ENCODE assay signal across 18 cellular contexts in the genomic region with DNA sequence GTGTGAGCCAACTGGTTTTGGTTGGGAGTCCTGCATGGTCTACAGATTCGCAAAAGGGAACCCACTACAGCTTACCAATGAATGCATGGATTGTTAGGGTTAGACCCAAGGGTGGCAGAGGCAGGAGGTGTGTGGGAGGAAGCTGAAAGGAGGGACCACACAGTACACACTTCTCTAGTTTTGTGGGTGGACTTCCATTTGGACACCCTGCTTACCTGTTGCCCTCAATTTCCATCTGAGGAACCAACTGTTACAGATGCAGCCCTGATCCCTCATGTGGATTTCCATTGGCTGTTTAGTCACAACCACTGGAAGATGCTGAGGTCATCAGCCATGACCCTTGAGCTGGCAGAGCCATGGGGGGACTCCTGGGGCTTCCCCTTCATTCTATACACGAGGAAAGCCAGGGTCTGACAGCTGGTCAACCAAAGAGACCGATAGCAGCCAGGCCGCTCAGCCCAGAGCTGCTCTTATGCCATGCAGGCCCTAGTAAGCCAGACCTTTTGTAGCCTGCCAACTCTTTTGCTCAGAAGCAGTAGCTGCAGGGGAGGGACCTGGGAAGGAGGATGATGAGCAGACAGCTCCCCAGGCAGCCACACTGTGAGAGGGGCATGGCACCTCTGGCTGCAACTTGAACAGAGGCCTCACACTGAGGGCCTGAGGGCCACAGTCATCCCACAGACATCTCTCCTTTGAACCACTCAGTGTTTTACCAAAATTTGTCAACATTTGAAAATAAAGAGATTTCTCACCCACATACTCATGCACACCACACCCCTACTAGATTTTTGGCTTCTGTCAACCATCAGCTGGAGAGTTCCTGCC.
DNase-seq lines count a peak whose midpoint lies in the region; ATAC-seq and TF ChIP-seq lines count a peak whose summit lies in the region.
"Had no signal": no experiment of that assay in that cellular context is flagged by ENCODE, and none has a peak within 500 bp of the region (broad histone marks: within the 10 kb centered on the region; RNA-seq: fewer than 3 reads in every experiment).

No MANE protein-coding gene starts in this region.

- WGBS in stomach, 5 donors = 78 to 98% (median 95%) methylated on average over 4 of the region's 4 CpGs

- H3K27me3 ChIP-seq in BLaER1 (no peaks in the 10 kb centered on the region), OCI-LY3 (ENCODE audit: low read depth, low read length) (no peaks in the 10 kb centered on the region), neural cell (ENCODE audit: insufficient read depth, low read depth, low read length) (no peaks in the 10 kb centered on the region), osteoblast (ENCODE audit: insufficient read depth, low read length) (no peaks in the 10 kb centered on the region), stomach (no peaks in the 10 kb centered on the region)

- no peak for TF ChIP-seq POLR2A in stomach (IDR thresholded peaks at IDR 0.05)

- DNase-seq in endothelial cell (ENCODE audit: low spot score) (no peak), coronary artery (ENCODE audit: low spot score) (no peak), osteoblast (ENCODE audit: insufficient read length, low spot score, missing footprints) (no peak), stomach (no peak)
- no peak for DNase-seq in activated naive CD8-positive, alpha-beta T cell treated with anti-CD3 and anti-CD28 coated beads, Interleukin-2, amount 50 U/mL, for 24 hours
- DNase-seq: C1 segment of cervical spinal cord; CD8-positive, alpha-beta memory T cell; MV-4-11; NCI-H1694 treated with DMSO at 0.1 percent for 48 hours; NCI-H748 treated with DMSO at 0.1 percent for 48 hours; NK-92 treated with Interleukin-12 subunit alpha and Interleukin-12 subunit beta, amount 100 ng/mL, for 24 hours; SHP77 treated with DMSO at 0.1 percent for 48 hours; SK-N-SH had no signal

- peak overlapping the region; percentile 62 for H3K4me2 ChIP-seq in BLaER1
- peak overlapping the region; percentile 27 for H3K4me2 ChIP-seq in OCI-LY3 (ENCODE audit: low read length)
- H3K4me2 ChIP-seq in neural cell (ENCODE audit: low read length) = no peak overlapping the region
- H3K4me2 ChIP-seq in osteoblast (ENCODE audit: insufficient read depth, low read length) = no peak overlapping the region
- H3K4me2 ChIP-seq: KMS-11, SK-N-SH had no signal

- no peaks in the 10 kb centered on the region for H4K20me1 ChIP-seq in BLaER1
- H4K20me1 ChIP-seq in OCI-LY3 (ENCODE audit: insufficient read depth, low read length) = no peaks in the 10 kb centered on the region
- no peaks in the 10 kb centered on the region for H4K20me1 ChIP-seq in neural cell (ENCODE audit: insufficient read depth)
- H4K20me1 ChIP-seq in osteoblast (ENCODE audit: insufficient read depth, low read length) = no peaks in the 10 kb centered on the region

- no peak for TF ChIP-seq EP300 in neural cell (conservative IDR thresholded peaks at IDR 0.05; ENCODE audit: poor library complexity, severe bottlenecking)
- TF ChIP-seq EP300 in stomach (IDR thresholded peaks at IDR 0.05) = no peak

- H3K27ac ChIP-seq in BLaER1 (no peak overlapping the region), OCI-LY3 (ENCODE audit: low read length) (peak overlapping the region; percentile 3; the same call in 1 of the 2 replicates), neural cell (ENCODE audit: low read length) (peak overlapping the region; percentile 46), coronary artery (no peak overlapping the region), osteoblast (ENCODE audit: low read depth, low read length) (no peak overlapping the region), stomach (no peak overlapping the region)
- H3K27ac ChIP-seq: KMS-11 had no signal

- H3K4me1 ChIP-seq in BLaER1 = peaks cover 55% of the 10 kb centered on the region
- H3K4me1 ChIP-seq in OCI-LY3 (ENCODE audit: low read length) = peaks cover 47% of the 10 kb centered on the region
- H3K4me1 ChIP-seq in osteoblast (ENCODE audit: insufficient read depth, low read length) = no peaks in the 10 kb centered on the region
- peaks cover 12 to 37% (median 22%) of the 10 kb centered on the region in 4 donors for H3K4me1 ChIP-seq in stomach

- no peak for TF ChIP-seq CTCF in OCI-LY3 (IDR thresholded peaks at IDR 0.05; ENCODE audit: low read depth, low read length)
- TF ChIP-seq CTCF in endothelial cell (IDR thresholded peaks at IDR 0.05; ENCODE audit: unreplicated experiment) = no peak
- TF ChIP-seq CTCF in neural cell (IDR thresholded peaks at IDR 0.05; ENCODE audit: poor library complexity, severe bottlenecking) = no peak
- TF ChIP-seq CTCF in coronary artery (IDR thresholded peaks at IDR 0.05) = no peak
- TF ChIP-seq CTCF in osteoblast (IDR thresholded peaks at IDR 0.05; ENCODE audit: extremely low read depth, low read depth, low read length) = no peak
- no peak for TF ChIP-seq CTCF in stomach (IDR thresholded peaks at IDR 0.05)

- H3K9me3 ChIP-seq in BLaER1 = peaks cover 18% of the 10 kb centered on the region
- no peaks in the 10 kb centered on the region for H3K9me3 ChIP-seq in OCI-LY3 (ENCODE audit: insufficient read depth, low read length)
- no peaks in the 10 kb centered on the region for H3K9me3 ChIP-seq in neural cell (ENCODE audit: low read length)
- H3K9me3 ChIP-seq in osteoblast (ENCODE audit: low read depth, low read length) = no peaks in the 10 kb centered on the region
- no peaks in the 10 kb centered on the region for H3K9me3 ChIP-seq in stomach
- H3K9me3 ChIP-seq: SK-N-SH had no signal

- H3K4me3 ChIP-seq in BLaER1 (no peak overlapping the region), OCI-LY3 (ENCODE audit: low read length) (peak overlapping the region; percentile 1; the same call in 1 of the 2 replicates), neural cell (ENCODE audit: low read length) (peak overlapping the region; percentile 36), coronary artery (no peak overlapping the region), osteoblast (ENCODE audit: insufficient read depth, low read length) (no peak overlapping the region), stomach (no peak overlapping the region)

- H3K36me3 ChIP-seq in BLaER1 = no peaks in the 10 kb centered on the region
- H3K36me3 ChIP-seq in OCI-LY3 (replicated peaks; ENCODE audit: low read depth, low read length) = peaks cover 4% of the 10 kb centered on the region
- no peaks in the 10 kb centered on the region for H3K36me3 ChIP-seq in neural cell (ENCODE audit: insufficient read depth, low read length)
- no peaks in the 10 kb centered on the region for H3K36me3 ChIP-seq in osteoblast (ENCODE audit: insufficient read depth, low read length)
- H3K36me3 ChIP-seq in stomach = no peaks in the 10 kb centered on the region

- peaks cover 53% of the 10 kb centered on the region for H3K4me1 Mint-ChIP-seq in endothelial cell (ENCODE audit: unreplicated experiment)
- peaks cover 32% of the 10 kb centered on the region for H3K4me1 Mint-ChIP-seq in activated naive CD8-positive, alpha-beta T cell treated with anti-CD3 and anti-CD28 coated beads, Interleukin-2, amount 50 U/mL, for 24 hours

- H3K9ac ChIP-seq in BLaER1 = no peak overlapping the region
- no peak overlapping the region; the same call in 1 of the 2 replicates for H3K9ac ChIP-seq in OCI-LY3 (ENCODE audit: low read length)
- no peak overlapping the region for H3K9ac ChIP-seq in neural cell (ENCODE audit: low read length)
- H3K9ac ChIP-seq: KMS-11, SK-N-SH had no signal

- no peaks in the 10 kb centered on the region for H3K9me2 ChIP-seq in neural cell (ENCODE audit: insufficient read depth, low read length)
- H3K9me2 ChIP-seq: SK-N-SH had no signal

- intact Hi-C loops in stomach (cut with DNase I; ENCODE audit: low total_unique reads) = no loop called here

- no peaks in the 10 kb centered on the region for H3F3A ChIP-seq in neural cell (ENCODE audit: insufficient read depth, low read length, poor library complexity, severe bottlenecking)

- no peak for ATAC-seq in activated naive CD8-positive, alpha-beta T cell treated with anti-CD3 and anti-CD28 coated beads, Interleukin-2, amount 50 U/mL, for 24 hours
- ATAC-seq: HepG2 had no signal

- peaks cover 63% of the 10 kb centered on the region for H3K36me3 Mint-ChIP-seq in endothelial cell (ENCODE audit: low read depth, unreplicated experiment)
- H3K36me3 Mint-ChIP-seq in activated naive CD8-positive, alpha-beta T cell treated with anti-CD3 and anti-CD28 coated beads, Interleukin-2, amount 50 U/mL, for 24 hours (ENCODE audit: low read depth) = no peaks in the 10 kb centered on the region
- H3K36me3 Mint-ChIP-seq: CD8-positive, alpha-beta memory T cell had no signal

- H3K27ac Mint-ChIP-seq in endothelial cell (ENCODE audit: unreplicated experiment) = no peak overlapping the region
- H3K27ac Mint-ChIP-seq in activated naive CD8-positive, alpha-beta T cell treated with anti-CD3 and anti-CD28 coated beads, Interleukin-2, amount 50 U/mL, for 24 hours = no peak overlapping the region

- no peak for TF ChIP-seq RAD21 in neural cell (conservative IDR thresholded peaks at IDR 0.05)

- H3K9me3 Mint-ChIP-seq in endothelial cell (ENCODE audit: unreplicated experiment) = no peaks in the 10 kb centered on the region
- H3K9me3 Mint-ChIP-seq in activated naive CD8-positive, alpha-beta T cell treated with anti-CD3 and anti-CD28 coated beads, Interleukin-2, amount 50 U/mL, for 24 hours = no peaks in the 10 kb centered on the region
- H3K9me3 Mint-ChIP-seq: CD8-positive, alpha-beta memory T cell had no signal

- no peak overlapping the region for H2AFZ ChIP-seq in OCI-LY3 (ENCODE audit: low read depth, low read length)
- no peak overlapping the region for H2AFZ ChIP-seq in neural cell (ENCODE audit: low read depth, low read length)
- no peak overlapping the region for H2AFZ ChIP-seq in osteoblast (ENCODE audit: low read length)

- peaks cover under 1% of the 10 kb centered on the region for H3K27me3 Mint-ChIP-seq in endothelial cell (ENCODE audit: unreplicated experiment)
- peaks cover 11% of the 10 kb centered on the region for H3K27me3 Mint-ChIP-seq in activated naive CD8-positive, alpha-beta T cell treated with anti-CD3 and anti-CD28 coated beads, Interleukin-2, amount 50 U/mL, for 24 hours

- H3K4me3 Mint-ChIP-seq in endothelial cell (ENCODE audit: unreplicated experiment) = peak overlapping the region; percentile 73
- no peak overlapping the region for H3K4me3 Mint-ChIP-seq in activated naive CD8-positive, alpha-beta T cell treated with anti-CD3 and anti-CD28 coated beads, Interleukin-2, amount 50 U/mL, for 24 hours
- H3K4me3 Mint-ChIP-seq: CD8-positive, alpha-beta memory T cell had no signal

- no peaks in the 10 kb centered on the region; the same call in 1 of the 2 replicates for H3K79me2 ChIP-seq in OCI-LY3 (ENCODE audit: low read length)
- H3K79me2 ChIP-seq in neural cell (replicated peaks; ENCODE audit: insufficient read depth, low read length) = peaks cover 52% of the 10 kb centered on the region
- H3K79me2 ChIP-seq in osteoblast (ENCODE audit: insufficient read depth, low read length) = no peaks in the 10 kb centered on the region

TF ChIP-seq in neural cell, 6 proteins besides CTCF, POLR2A, EP300 and RAD21 (continues in another document):
- TF ChIP-seq POLR2AphosphoS5 (IDR thresholded peaks at IDR 0.05) = no peak

Comparison
In these comparisons a context has a peak if more than half of its experiments do, and no peak if none do; other contexts are left out.
1. H3K27ac ChIP-seq: peak in OCI-LY3 (single experiment) and neural cell (single experiment); none in BLaER1 (single experiment), coronary artery (0 of 2), osteoblast (single experiment) and stomach (0 of 5).
2. H3K4me2 ChIP-seq: peak in BLaER1 (single experiment) and OCI-LY3 (single experiment); none in neural cell (single experiment) and osteoblast (single experiment).
3. H3K4me3 ChIP-seq: peak in OCI-LY3 (single experiment) and neural cell (single experiment); none in BLaER1 (single experiment), coronary artery (single experiment), osteoblast (single experiment) and stomach (0 of 4).